In the genomic region with DNA sequence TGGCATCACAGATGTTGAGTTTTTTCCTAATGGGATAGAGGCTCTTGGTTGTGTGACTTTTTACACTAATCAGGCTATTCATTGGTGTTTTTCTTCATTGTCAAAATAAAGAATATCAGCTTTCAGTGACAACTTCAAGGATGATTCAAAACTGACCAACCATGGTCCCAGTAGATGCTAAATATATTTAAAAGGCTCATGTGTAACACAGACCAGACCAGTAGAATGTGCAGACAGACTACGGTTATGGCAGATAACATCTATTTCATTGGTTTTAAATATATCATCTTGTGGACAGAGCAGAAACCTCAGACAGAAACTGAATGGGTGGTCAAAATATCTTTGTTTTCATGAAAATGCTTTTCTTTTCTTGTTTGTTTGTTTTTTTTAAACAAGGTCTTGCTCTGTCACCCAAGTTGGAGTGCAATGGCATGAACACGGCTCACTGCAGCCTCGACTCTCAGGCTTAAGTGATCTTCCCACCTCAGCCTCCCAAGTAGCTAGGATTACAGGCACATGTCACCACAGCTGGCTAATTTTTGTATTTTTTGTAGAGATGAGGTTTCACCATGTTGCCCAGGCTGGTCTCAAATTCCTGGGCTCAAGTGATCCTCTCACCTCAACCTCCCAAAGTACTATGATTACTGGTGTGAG, we compare ENCODE assay signal across 23 cellular contexts.
"Had no signal": no experiment of that assay in that cellular context is flagged by ENCODE, and none has a peak within 500 bp of the region (broad histone marks: within the 10 kb centered on the region; RNA-seq: fewer than 3 reads in every experiment).

No MANE protein-coding gene starts in this region.

- H3K27me3 Mint-ChIP-seq: dendritic cell treated with granulocyte-macrophage colony-stimulating factor and Interleukin-4, amounts not matched to agents 40 ng/mL and 50 ng/mL, for 4 days; stimulated activated memory B cell treated with anti-CD40 and anti-IgM and Interleukin-4, amounts not matched to agents 10 μg/mL and 1 μg/mL and 100 μg/mL, for 72 hours had no signal

- H3K4me3 Mint-ChIP-seq: dendritic cell treated with granulocyte-macrophage colony-stimulating factor and Interleukin-4, amounts not matched to agents 40 ng/mL and 50 ng/mL, for 4 days; effector memory CD8-positive, alpha-beta T cell; naive thymus-derived CD4-positive, alpha-beta T cell; neural crest cell; stimulated activated memory B cell treated with anti-CD40 and anti-IgM and Interleukin-4, amounts not matched to agents 10 μg/mL and 1 μg/mL and 100 μg/mL, for 72 hours; stimulated activated naive CD8-positive, alpha-beta T cell treated with anti-CD3 and anti-CD28 coated beads, Interleukin-15, Interleukin-2, amounts not matched to agents 100 ng/mL and 50 ng/mL, for 24 hours had no signal

- H3K36me3 ChIP-seq: esophagus muscularis mucosa, gastrocnemius medialis, heart right ventricle, spleen, tibial artery, upper lobe of left lung, uterus had no signal

- H3K27ac Mint-ChIP-seq: dendritic cell treated with granulocyte-macrophage colony-stimulating factor and Interleukin-4, amounts not matched to agents 40 ng/mL and 50 ng/mL, for 4 days; effector memory CD8-positive, alpha-beta T cell; stimulated activated memory B cell treated with anti-CD40 and anti-IgM and Interleukin-4, amounts not matched to agents 10 μg/mL and 1 μg/mL and 100 μg/mL, for 72 hours; stimulated activated naive CD8-positive, alpha-beta T cell treated with anti-CD3 and anti-CD28 coated beads, Interleukin-15, Interleukin-2, amounts not matched to agents 100 ng/mL and 50 ng/mL, for 24 hours had no signal

- ATAC-seq: effector memory CD8-positive, alpha-beta T cell; gastrocnemius medialis; heart right ventricle; left ventricle myocardium superior; naive thymus-derived CD4-positive, alpha-beta T cell; sciatic nerve; stimulated activated memory B cell treated with anti-CD40 and anti-IgM and Interleukin-4, amounts not matched to agents 10 μg/mL and 1 μg/mL and 100 μg/mL, for 72 hours had no signal

- H3K4me1 ChIP-seq: esophagus muscularis mucosa, gastrocnemius medialis, heart right ventricle, spleen, tibial artery, upper lobe of left lung, uterus had no signal

- H3K9me3 ChIP-seq: esophagus muscularis mucosa, gastrocnemius medialis, heart right ventricle, spleen, tibial artery, upper lobe of left lung, uterus had no signal

- DNase-seq: effector memory CD8-positive, alpha-beta T cell; gastrocnemius medialis; heart right ventricle; hypothalamus; left ventricle myocardium superior; mesendoderm; naive thymus-derived CD4-positive, alpha-beta T cell; posterior cingulate gyrus; spleen; stimulated activated CD4-positive, alpha-beta T cell treated with anti-CD3 and anti-CD28 coated beads, Interleukin-15, amount 100 ng/mL, for 24 hours; stimulated activated CD4-positive, alpha-beta T cell treated with anti-CD3 and anti-CD28 coated beads, Interleukin-1b, Interleukin-23, amount 100 ng/mL, for 48 hours; stimulated activated CD4-positive, alpha-beta T cell treated with anti-CD3 and anti-CD28 coated beads, Interleukin-4, amount 100 ng/mL, for 24 hours; tibial artery; upper lobe of left lung; uterus had no signal

- H3K4me3 ChIP-seq: esophagus muscularis mucosa, gastrocnemius medialis, heart right ventricle, lung, spleen, tibial artery, upper lobe of left lung, uterus had no signal

- H3K27me3 ChIP-seq: esophagus muscularis mucosa, gastrocnemius medialis, heart right ventricle, spleen, tibial artery, upper lobe of left lung, uterus had no signal

- H3K27ac ChIP-seq: epithelial cell of prostate, esophagus muscularis mucosa, gastrocnemius medialis, heart right ventricle, spleen, tibial artery, upper lobe of left lung, uterus had no signal

- H3K4me1 Mint-ChIP-seq: neural crest cell had no signal
